Comparison of ENCODE assay signal across 19 cellular contexts in genomic region chrX:39853417-39853816, GRCh38.
DNase-seq lines count a peak whose midpoint lies in the region; ATAC-seq and TF ChIP-seq lines count a peak whose summit lies in the region.
"Had no signal": no experiment of that assay in that cellular context is flagged by ENCODE, and none has a peak within 500 bp of the region (broad histone marks: within the 10 kb centered on the region; RNA-seq: fewer than 3 reads in every experiment).

No MANE protein-coding gene starts in this region.

- peaks cover 14% of the 10 kb centered on the region for H3K36me3 Mint-ChIP-seq in activated T-helper 1 cell treated with anti-CD3 and anti-CD28 coated beads, Interleukin-12 subunit alpha, Interleukin-12 subunit beta, Interleukin-2, Interleukin-4 antibody, amounts not matched to agents 30 ng/mL and 10 ng/mL and 1 ng/mL, durations not matched to agents 14 hours and 24 hours and 36 hours (ENCODE audit: low read depth)
- H3K36me3 Mint-ChIP-seq: naive B cell had no signal

- H3K9me3 ChIP-seq in gastroesophageal sphincter, result no peaks in the 10 kb centered on the region
- H3K9me3 ChIP-seq: heart left ventricle had no signal

- peak overlapping the region; percentile 68 for H3K18ac ChIP-seq in mesendoderm (ENCODE audit: low read length)

- peak overlapping the region; percentile 94 for H3K27ac Mint-ChIP-seq in activated T-helper 1 cell treated with anti-CD3 and anti-CD28 coated beads, Interleukin-12 subunit alpha, Interleukin-12 subunit beta, Interleukin-2, Interleukin-4 antibody, amounts not matched to agents 30 ng/mL and 10 ng/mL and 1 ng/mL, durations not matched to agents 14 hours and 24 hours and 36 hours
- H3K27ac Mint-ChIP-seq: type B pancreatic cell had no signal

- peak overlapping the region; percentile 10 for H2BK15ac ChIP-seq in mesendoderm (replicated peaks; ENCODE audit: low read depth)

- H4K8ac ChIP-seq in mesendoderm (ENCODE audit: low read depth, low read length), result no peak overlapping the region

- H3K9me3 Mint-ChIP-seq in activated T-helper 1 cell treated with anti-CD3 and anti-CD28 coated beads, Interleukin-12 subunit alpha, Interleukin-12 subunit beta, Interleukin-2, Interleukin-4 antibody, amounts not matched to agents 30 ng/mL and 10 ng/mL and 1 ng/mL, durations not matched to agents 14 hours and 24 hours and 36 hours, result no peaks in the 10 kb centered on the region

- no peak for TF ChIP-seq POLR2A in gastroesophageal sphincter (IDR thresholded peaks at IDR 0.05)

- H3K36me3 ChIP-seq in GM06990 (ENCODE audit: control insufficient read depth, insufficient read depth, low read length) (peaks cover 4% of the 10 kb centered on the region), mesendoderm (ENCODE audit: control insufficient read depth, insufficient read depth, low read length) (no peaks in the 10 kb centered on the region), gastroesophageal sphincter (no peaks in the 10 kb centered on the region)
- H3K36me3 ChIP-seq: heart left ventricle had no signal

- no peak overlapping the region for H2BK120ac ChIP-seq in mesendoderm (ENCODE audit: low read depth, low read length)

- intact Hi-C loops in activated T-helper 1 cell treated with anti-CD3 and anti-CD28 coated beads, Interleukin-12 subunit alpha, Interleukin-12 subunit beta, Interleukin-2, Interleukin-4 antibody, amounts not matched to agents 30 ng/mL and 10 ng/mL and 1 ng/mL, durations not matched to agents 14 hours and 24 hours and 36 hours (cut with micrococcal nuclease), result loop anchor here (10.0 kb wide), 1 partner anchor 649 kb away; no protein-coding TSS in a partner anchor

- H3K4me3 Mint-ChIP-seq in activated T-helper 1 cell treated with anti-CD3 and anti-CD28 coated beads, Interleukin-12 subunit alpha, Interleukin-12 subunit beta, Interleukin-2, Interleukin-4 antibody, amounts not matched to agents 30 ng/mL and 10 ng/mL and 1 ng/mL, durations not matched to agents 14 hours and 24 hours and 36 hours, result peak overlapping the region; percentile 81
- H3K4me3 Mint-ChIP-seq: type B pancreatic cell had no signal

- no peaks in the 10 kb centered on the region for H3K79me2 ChIP-seq in mesendoderm (ENCODE audit: control insufficient read depth, insufficient read depth, low read length)

- H3K4me1 ChIP-seq in mesendoderm (ENCODE audit: control insufficient read depth, low read depth, low read length), result peaks cover 4% of the 10 kb centered on the region
- no peaks in the 10 kb centered on the region for H3K4me1 ChIP-seq in gastroesophageal sphincter

- H2AK5ac ChIP-seq in mesendoderm (ENCODE audit: low read length), result no peak overlapping the region

- H4K5ac ChIP-seq in mesendoderm (ENCODE audit: low read length), result no peak overlapping the region

- H3K27me3 ChIP-seq in GM06990 (replicated peaks; ENCODE audit: control insufficient read depth, insufficient read depth, low read length), result no peaks in the 10 kb centered on the region
- no peaks in the 10 kb centered on the region for H3K27me3 ChIP-seq in mesendoderm (ENCODE audit: insufficient read depth, low read length, poor library complexity)
- no peaks in the 10 kb centered on the region for H3K27me3 ChIP-seq in gastroesophageal sphincter
- H3K27me3 ChIP-seq: heart left ventricle had no signal

- peaks cover 69% of the 10 kb centered on the region for H3K4me1 Mint-ChIP-seq in activated T-helper 1 cell treated with anti-CD3 and anti-CD28 coated beads, Interleukin-12 subunit alpha, Interleukin-12 subunit beta, Interleukin-2, Interleukin-4 antibody, amounts not matched to agents 30 ng/mL and 10 ng/mL and 1 ng/mL, durations not matched to agents 14 hours and 24 hours and 36 hours (ENCODE audit: low read depth)

- H3K27ac ChIP-seq in mesendoderm (ENCODE audit: low read depth, low read length) (no peak overlapping the region), gastroesophageal sphincter (no peak overlapping the region)
- H3K27ac ChIP-seq: 22Rv1, GM23248 had no signal

- no peak for ATAC-seq in gastroesophageal sphincter
- ATAC-seq in GM19035 (IDR thresholded peaks at IDR 0.05; ENCODE audit: unreplicated experiment), result no peak
- ATAC-seq: esophagus mucosa had no signal

- no peak overlapping the region for H2BK5ac ChIP-seq in mesendoderm (ENCODE audit: low read length)

- no peak overlapping the region for H3K4me2 ChIP-seq in mesendoderm (ENCODE audit: low read length)

- H3K27me3 Mint-ChIP-seq in activated T-helper 1 cell treated with anti-CD3 and anti-CD28 coated beads, Interleukin-12 subunit alpha, Interleukin-12 subunit beta, Interleukin-2, Interleukin-4 antibody, amounts not matched to agents 30 ng/mL and 10 ng/mL and 1 ng/mL, durations not matched to agents 14 hours and 24 hours and 36 hours (ENCODE audit: insufficient read depth), result no peaks in the 10 kb centered on the region
- H3K27me3 Mint-ChIP-seq: type B pancreatic cell had no signal

- no peak for TF ChIP-seq EP300 in gastroesophageal sphincter (IDR thresholded peaks at IDR 0.05)

- WGBS in mesendoderm (ENCODE audit: extremely low coverage, insufficient coverage, low lambda C conversion rate), result no CpG with 5 or more reads among the region's 2 CpGs
- WGBS in gastroesophageal sphincter (ENCODE audit: low coverage in 1 of 2), 2 donors, result no CpG with 5 or more reads among the region's 2 CpGs

- DNase-seq in NCI-H82 (lab: John Stamatoyannopoulos, UW) (peak; percentile 6), NCI-H82 treated with DMSO at 0.1 percent for 48 hours (lab: John Stamatoyannopoulos, UW; ENCODE audit: unreplicated experiment) (no peak), GM06990 (ENCODE audit: extremely low read depth, insufficient read length) (no peak), mesendoderm (no peak), AG08396 (ENCODE audit: low spot score) (no peak)
- no peak for DNase-seq in activated T-helper 1 cell treated with anti-CD3 and anti-CD28 coated beads, Interleukin-12 subunit alpha, Interleukin-12 subunit beta, Interleukin-2, Interleukin-4 antibody, amounts not matched to agents 30 ng/mL and 10 ng/mL and 1 ng/mL, durations not matched to agents 14 hours and 24 hours and 36 hours (ENCODE audit: low spot score)
- DNase-seq: dermis blood vessel endothelial cell, GM23248, heart left ventricle, IMR-90, kidney glomerular epithelial cell, naive B cell, NCI-H1105 treated with DMSO at 0.1 percent for 48 hours, SHP77 treated with DMSO at 0.1 percent for 48 hours had no signal

- no peak overlapping the region for H3K4ac ChIP-seq in mesendoderm (ENCODE audit: low read depth, low read length)

- peak overlapping the region; percentile 68 for H3K4me3 ChIP-seq in GM06990 (replicated peaks; ENCODE audit: low read depth, low read length)
- H3K4me3 ChIP-seq in mesendoderm (ENCODE audit: low read length), result no peak overlapping the region
- no peak overlapping the region for H3K4me3 ChIP-seq in gastroesophageal sphincter
- H3K4me3 ChIP-seq: GM23248, heart left ventricle had no signal

- H3K56ac ChIP-seq in mesendoderm (ENCODE audit: low read length), result peak overlapping the region; percentile 12

- H3K9ac ChIP-seq in mesendoderm (ENCODE audit: low read length), result no peak overlapping the region
- H3K9ac ChIP-seq: GM23248 had no signal

- TF ChIP-seq CTCF in GM06990 (IDR thresholded peaks at IDR 0.05; ENCODE audit: insufficient read depth, low read length, poor library complexity, severe bottlenecking) (no peak), gastroesophageal sphincter (IDR thresholded peaks at IDR 0.05) (no peak)

- H3K23ac ChIP-seq in mesendoderm (ENCODE audit: low read length), result no peak overlapping the region

- H3K79me1 ChIP-seq in mesendoderm (ENCODE audit: low read length), result no peaks in the 10 kb centered on the region
